Comparison of ENCODE assay signal across 7 cellular contexts in genomic region chr1:212863345-212863744, GRCh38. TPM values are rescaled to one million over a fixed set of nuclear protein-coding genes. Genes with fewer than 3 reads are reported as not detected.
"Had no signal": no experiment of that assay in that cellular context is flagged by ENCODE, and none has a peak within 500 bp of the region (broad histone marks: within the 10 kb centered on the region; RNA-seq: fewer than 3 reads in every experiment).

No MANE protein-coding gene starts in this region.

RNA-seq across cellular contexts. Expression of gene SPATA45, which starts 15.9 kb away (rescaled TPM):
- total RNA-seq: activated CD4-positive, alpha-beta memory T cell treated with anti-CD3 and anti-CD28 coated beads, Interleukin-2, amount 10 ng/mL, durations not matched to agents 7 days and 5 days; activated CD8-positive, alpha-beta memory T cell treated with anti-CD3 and anti-CD28 coated beads, Interleukin-2, amount 10 ng/mL, durations not matched to agents 7 days and 5 days; MCF 10A; RPMI7951; SJCRH30; T-helper 1 cell treated with Interleukin-12 subunit alpha and Interleukin-12 subunit beta and Interleukin-4 antibody, amounts not matched to agents 30 ng/mL and 1 ng/mL, for 36 hours; T-helper 2 cell treated with Interferon-gamma antibody and Interleukin-4, amounts not matched to agents 100 ng/mL and 5 ng/mL, for 36 hours had no signal
